Comparison of ENCODE assay signal across 26 cellular contexts in the genomic region with DNA sequence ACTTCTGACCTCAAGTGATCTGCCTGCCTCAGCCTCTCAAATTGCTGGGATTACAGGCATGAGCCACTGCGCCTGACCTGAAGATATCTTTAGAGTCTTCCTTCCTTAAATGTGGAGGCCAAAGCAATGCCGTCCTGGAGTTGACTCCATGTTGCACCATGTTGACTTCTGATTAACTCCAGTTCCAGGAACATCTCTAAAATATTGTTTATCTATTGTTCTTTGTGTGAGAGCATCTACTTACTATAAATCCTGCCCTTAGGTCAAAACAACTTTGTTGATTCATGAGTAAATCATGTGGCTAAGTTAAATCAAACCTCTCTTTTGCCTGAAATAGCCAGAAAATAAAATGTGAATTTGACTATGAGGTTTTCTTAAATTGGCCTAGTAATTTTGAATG.
"Had no signal": no experiment of that assay in that cellular context is flagged by ENCODE, and none has a peak within 500 bp of the region (broad histone marks: within the 10 kb centered on the region; RNA-seq: fewer than 3 reads in every experiment).

No MANE protein-coding gene starts in this region.

- H3K9me3 ChIP-seq: neutrophil, pancreas, prostate gland, right lobe of liver, sigmoid colon, suprapubic skin, testis, tibial artery, transverse colon, upper lobe of right lung, uterus had no signal

- DNase-seq: naive thymus-derived CD8-positive, alpha-beta T cell; nephron progenitor cell; nucleus accumbens; pancreas; right cardiac atrium; right lobe of liver; sigmoid colon; small intestine; stimulated activated CD4-positive, alpha-beta T cell treated with anti-CD3 and anti-CD28 coated beads, Interleukin-15, amount 100 ng/mL, for 24 hours; stimulated activated CD4-positive, alpha-beta T cell treated with anti-CD3 and anti-CD28 coated beads, Interleukin-4, amount 100 ng/mL, for 1 hour; stimulated activated CD4-positive, alpha-beta T cell treated with anti-CD3 and anti-CD28 coated beads, Interleukin-4, amount 100 ng/mL, for 4 hours; stimulated activated CD8-positive, alpha-beta memory T cell treated with anti-CD3 and anti-CD28 coated beads, Interleukin-4, amount 100 ng/mL, for 48 hours; stimulated activated naive CD4-positive, alpha-beta T cell; stimulated activated naive CD8-positive, alpha-beta T cell treated with anti-CD3 and anti-CD28 coated beads, Interleukin-15, amount 100 ng/mL, for 72 hours; stimulated activated naive CD8-positive, alpha-beta T cell treated with anti-CD3 and anti-CD28 coated beads, Interleukin-15, Interleukin-2, amounts not matched to agents 100 U/mL and 50 U/mL, for 24 hours; substantia nigra; testis; tibial artery; transverse colon; upper lobe of right lung; uterus had no signal

- H3K4me3 ChIP-seq: pancreas, prostate gland, right lobe of liver, sigmoid colon, suprapubic skin, testis, tibial artery, transverse colon, upper lobe of right lung, uterus had no signal

- H3K27ac ChIP-seq: neutrophil, pancreas, prostate gland, right lobe of liver, sigmoid colon, suprapubic skin, testis, tibial artery, transverse colon, upper lobe of right lung, uterus had no signal

- H3K27me3 ChIP-seq: pancreas, right lobe of liver, sigmoid colon, suprapubic skin, testis, uterus had no signal

- FAIRE-seq: pancreas, small intestine had no signal

- ATAC-seq: naive thymus-derived CD8-positive, alpha-beta T cell; natural killer cell treated with Interleukin-12 subunit alpha and Interleukin-12 subunit beta and Interleukin-15 and Interleukin-18, amount 100 ng/mL, for 72 hours; pancreas; right cardiac atrium; right lobe of liver; stimulated activated memory B cell treated with anti-CD40 and anti-IgM and Interleukin-4, amounts not matched to agents 10 μg/mL and 1 μg/mL and 100 μg/mL, for 72 hours; stimulated activated naive CD8-positive, alpha-beta T cell treated with anti-CD3 and anti-CD28 coated beads, Interleukin-15, amount 100 ng/mL, for 72 hours; stimulated activated naive CD8-positive, alpha-beta T cell treated with anti-CD3 and anti-CD28 coated beads, Interleukin-15, Interleukin-2, amounts not matched to agents 100 U/mL and 50 U/mL, for 24 hours; upper lobe of right lung had no signal

- H3K4me1 ChIP-seq: pancreas, prostate gland, testis, upper lobe of right lung, uterus had no signal

- H3K36me3 ChIP-seq: neutrophil, pancreas, prostate gland, right lobe of liver, sigmoid colon, suprapubic skin, tibial artery, transverse colon, upper lobe of right lung, uterus had no signal
